24 cellular contexts compared by ENCODE assay signal in genomic region chr17:61661135-61661534, GRCh38.
"Had no signal": no experiment of that assay in that cellular context is flagged by ENCODE, and none has a peak within 500 bp of the region (broad histone marks: within the 10 kb centered on the region; RNA-seq: fewer than 3 reads in every experiment).

No MANE protein-coding gene starts in this region.

- ATAC-seq: effector memory CD8-positive, alpha-beta T cell; gastrocnemius medialis; heart right ventricle; left cardiac atrium; left lung; left ventricle myocardium superior; lower lobe of right lung; mucosa of descending colon had no signal

- H3K27ac ChIP-seq: colonic mucosa, esophagus muscularis mucosa, gastrocnemius medialis, heart right ventricle, left lung, lower lobe of right lung had no signal

- H3K4me1 ChIP-seq: colonic mucosa, esophagus muscularis mucosa, gastrocnemius medialis, heart right ventricle, left lung, lower lobe of right lung had no signal

- H3K9me3 ChIP-seq: colonic mucosa, esophagus muscularis mucosa, gastrocnemius medialis, left lung, lower lobe of right lung, mucosa of descending colon had no signal

- H3K27me3 ChIP-seq: colonic mucosa, esophagus muscularis mucosa, gastrocnemius medialis had no signal

- H3K36me3 ChIP-seq: colonic mucosa, esophagus muscularis mucosa, gastrocnemius medialis, heart right ventricle, left lung, lower lobe of right lung had no signal

- H3K4me3 Mint-ChIP-seq: dendritic cell treated with granulocyte-macrophage colony-stimulating factor and Interleukin-4, amounts not matched to agents 40 ng/mL and 50 ng/mL, for 4 days; effector memory CD8-positive, alpha-beta T cell; endodermal cell; mesothelial cell of epicardium; naive B cell had no signal

- H3K4me3 ChIP-seq: colonic mucosa, esophagus muscularis mucosa, gastrocnemius medialis, heart right ventricle, left lung, lower lobe of right lung, mucosa of descending colon had no signal

- DNase-seq: colonic mucosa; cortex of kidney; effector CD8-positive, alpha-beta T cell; effector memory CD8-positive, alpha-beta T cell; endodermal cell; foreskin melanocyte; gastrocnemius medialis; glutamatergic neuron; head of caudate nucleus; heart right ventricle; hippocampal formation; left cardiac atrium; left lung; left ventricle myocardium superior; lower lobe of right lung; mesenchymal stem cell; mucosa of descending colon; naive B cell had no signal

- FAIRE-seq: endometrium, islet of Langerhans, keratinocyte had no signal

- H3K9me3 Mint-ChIP-seq: dendritic cell treated with granulocyte-macrophage colony-stimulating factor and Interleukin-4, amounts not matched to agents 40 ng/mL and 50 ng/mL, for 4 days; effector memory CD8-positive, alpha-beta T cell; endodermal cell had no signal

- H3K36me3 Mint-ChIP-seq: naive B cell had no signal

- H3K27ac Mint-ChIP-seq: dendritic cell treated with granulocyte-macrophage colony-stimulating factor and Interleukin-4, amounts not matched to agents 40 ng/mL and 50 ng/mL, for 4 days; effector memory CD8-positive, alpha-beta T cell; endodermal cell; mesothelial cell of epicardium; naive B cell had no signal

- H3K4me1 Mint-ChIP-seq: naive B cell had no signal
